Comparison of ENCODE assay signal across 1 cellular context in the genomic region with DNA sequence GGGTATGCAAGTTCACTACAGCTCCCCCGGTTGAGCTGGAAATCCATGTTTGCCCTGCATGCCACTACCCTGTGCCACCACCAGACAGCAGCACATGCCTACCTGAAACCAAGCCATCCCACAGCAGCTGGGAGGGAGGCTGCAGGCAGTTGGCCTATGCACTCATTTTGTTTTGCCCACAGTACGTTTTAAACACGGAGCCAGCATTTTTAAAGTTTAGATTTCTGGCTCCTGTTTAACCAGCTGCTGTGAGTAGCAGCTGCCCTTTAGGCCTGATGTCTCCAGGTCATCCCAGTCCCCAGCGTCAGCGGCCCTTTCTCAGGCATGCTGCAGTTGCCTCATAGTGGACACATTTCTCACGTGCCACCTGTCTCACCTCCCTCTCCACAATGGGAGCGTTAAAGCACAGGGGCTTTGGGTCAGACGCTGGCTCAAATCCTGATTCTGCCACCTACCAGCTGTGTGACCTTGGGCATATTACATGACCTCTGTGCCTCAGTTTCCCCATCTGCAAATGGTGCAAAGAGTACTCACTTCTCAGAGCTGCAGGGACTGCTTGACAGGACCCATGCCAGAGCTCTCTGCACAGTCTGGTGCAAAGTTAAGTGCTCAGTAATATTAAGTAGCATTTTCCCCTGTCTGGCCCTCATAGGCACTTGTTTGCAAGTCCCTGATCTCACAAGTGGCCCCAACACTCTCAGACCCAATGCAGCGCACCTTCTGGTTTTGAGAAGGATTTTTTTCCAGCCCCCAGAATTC.
TF ChIP-seq lines count a peak whose summit lies in the region.

No MANE protein-coding gene starts in this region.

TF ChIP-seq in HepG2, 621 proteins besides CTCF, POLR2A, EP300 and RAD21 (continued from another document and continues in another):
- TF ChIP-seq, protein P1, sequence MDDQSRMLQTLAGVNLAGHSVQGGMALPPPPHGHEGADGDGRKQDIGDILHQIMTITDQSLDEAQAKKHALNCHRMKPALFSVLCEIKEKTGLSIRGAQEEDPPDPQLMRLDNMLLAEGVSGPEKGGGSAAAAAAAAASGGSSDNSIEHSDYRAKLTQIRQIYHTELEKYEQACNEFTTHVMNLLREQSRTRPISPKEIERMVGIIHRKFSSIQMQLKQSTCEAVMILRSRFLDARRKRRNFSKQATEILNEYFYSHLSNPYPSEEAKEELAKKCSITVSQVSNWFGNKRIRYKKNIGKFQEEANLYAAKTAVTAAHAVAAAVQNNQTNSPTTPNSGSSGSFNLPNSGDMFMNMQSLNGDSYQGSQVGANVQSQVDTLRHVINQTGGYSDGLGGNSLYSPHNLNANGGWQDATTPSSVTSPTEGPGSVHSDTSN (CRISPR knock-in tag; IDR thresholded peaks at IDR 0.05; ENCODE audit: borderline replicate concordance) = no peak
- TF ChIP-seq, protein P2, sequence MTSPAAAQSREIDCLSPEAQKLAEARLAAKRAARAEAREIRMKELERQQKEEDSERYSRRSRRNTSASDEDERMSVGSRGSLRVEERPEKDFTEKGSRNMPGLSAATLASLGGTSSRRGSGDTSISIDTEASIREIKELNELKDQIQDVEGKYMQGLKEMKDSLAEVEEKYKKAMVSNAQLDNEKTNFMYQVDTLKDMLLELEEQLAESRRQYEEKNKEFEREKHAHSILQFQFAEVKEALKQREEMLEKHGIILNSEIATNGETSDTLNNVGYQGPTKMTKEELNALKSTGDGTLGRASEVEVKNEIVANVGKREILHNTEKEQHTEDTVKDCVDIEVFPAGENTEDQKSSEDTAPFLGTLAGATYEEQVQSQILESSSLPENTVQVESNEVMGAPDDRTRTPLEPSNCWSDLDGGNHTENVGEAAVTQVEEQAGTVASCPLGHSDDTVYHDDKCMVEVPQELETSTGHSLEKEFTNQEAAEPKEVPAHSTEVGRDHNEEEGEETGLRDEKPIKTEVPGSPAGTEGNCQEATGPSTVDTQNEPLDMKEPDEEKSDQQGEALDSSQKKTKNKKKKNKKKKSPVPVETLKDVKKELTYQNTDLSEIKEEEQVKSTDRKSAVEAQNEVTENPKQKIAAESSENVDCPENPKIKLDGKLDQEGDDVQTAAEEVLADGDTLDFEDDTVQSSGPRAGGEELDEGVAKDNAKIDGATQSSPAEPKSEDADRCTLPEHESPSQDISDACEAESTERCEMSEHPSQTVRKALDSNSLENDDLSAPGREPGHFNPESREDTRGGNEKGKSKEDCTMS (CRISPR knock-in tag; conservative IDR thresholded peaks at IDR 0.05) = peak; percentile 23; the same call in 1 of the 2 replicates
- TF ChIP-seq, protein P3, sequence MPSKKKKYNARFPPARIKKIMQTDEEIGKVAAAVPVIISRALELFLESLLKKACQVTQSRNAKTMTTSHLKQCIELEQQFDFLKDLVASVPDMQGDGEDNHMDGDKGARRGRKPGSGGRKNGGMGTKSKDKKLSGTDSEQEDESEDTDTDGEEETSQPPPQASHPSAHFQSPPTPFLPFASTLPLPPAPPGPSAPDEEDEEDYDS (CRISPR knock-in tag; IDR thresholded peaks at IDR 0.05) = peak; percentile 47; the same call in 1 of the 2 replicates
- TF ChIP-seq SATB2 (CRISPR knock-in tag; IDR thresholded peaks at IDR 0.05) (no peak), ZNF616 (CRISPR knock-in tag; IDR thresholded peaks at IDR 0.05; ENCODE audit: low read depth) (no peak), TRIM24 (CRISPR knock-in tag; IDR thresholded peaks at IDR 0.05) (no peak), SOX5 (CRISPR knock-in tag; IDR thresholded peaks at IDR 0.05; ENCODE audit: borderline replicate concordance) (0 out of 2 replicates have a peak, but pooled peaks have one; percentile 28), ARID2 (CRISPR knock-in tag; IDR thresholded peaks at IDR 0.05; ENCODE audit: borderline replicate concordance) (no peak; the same call in 1 of the 2 replicates), KLF15 (CRISPR knock-in tag; IDR thresholded peaks at IDR 0.05; ENCODE audit: borderline replicate concordance) (no peak), SCMH1 (CRISPR knock-in tag; IDR thresholded peaks at IDR 0.05; ENCODE audit: borderline replicate concordance) (no peak), ZBTB42 (CRISPR knock-in tag; IDR thresholded peaks at IDR 0.05) (no peak), ZBTB20 (CRISPR knock-in tag; IDR thresholded peaks at IDR 0.05; ENCODE audit: borderline replicate concordance, low read depth) (peak; percentile 38; the same call in 1 of the 2 replicates), ZNF737 (CRISPR knock-in tag; IDR thresholded peaks at IDR 0.05; ENCODE audit: borderline replicate concordance) (no peak), NFIC (IDR thresholded peaks at IDR 0.05; ENCODE audit: low read length) (no peak), ZNF878 (CRISPR knock-in tag; IDR thresholded peaks at IDR 0.05) (no peak), ZNF160 (CRISPR knock-in tag; IDR thresholded peaks at IDR 0.05) (no peak), ZFP41 (CRISPR knock-in tag; IDR thresholded peaks at IDR 0.05; ENCODE audit: borderline replicate concordance) (no peak), ZNF510 (CRISPR knock-in tag; IDR thresholded peaks at IDR 0.05; ENCODE audit: low read depth) (no peak), ZFP62 (CRISPR knock-in tag; IDR thresholded peaks at IDR 0.05) (no peak), MXI1 (IDR thresholded peaks at IDR 0.05; ENCODE audit: borderline replicate concordance, low read depth, low read length) (peak; percentile 50; the same call in 1 of the 3 replicates), ZNF724P (CRISPR knock-in tag; IDR thresholded peaks at IDR 0.05; ENCODE audit: borderline replicate concordance) (no peak; the same call in 1 of the 2 replicates), ZNF10 (CRISPR knock-in tag; IDR thresholded peaks at IDR 0.05; ENCODE audit: borderline replicate concordance, low read depth) (no peak), ZNF816 (CRISPR knock-in tag; IDR thresholded peaks at IDR 0.05; ENCODE audit: borderline replicate concordance) (no peak; the same call in 1 of the 2 replicates), SP1 (IDR thresholded peaks at IDR 0.05) (no peak), SP1 (CRISPR knock-in tag; IDR thresholded peaks at IDR 0.05) (peak; percentile 50), AHR (CRISPR knock-in tag; IDR thresholded peaks at IDR 0.05) (0 out of 2 replicates have a peak, but pooled peaks have one; percentile 56), GTF2F1 (IDR thresholded peaks at IDR 0.05; ENCODE audit: low read length) (0 out of 2 replicates have a peak, but pooled peaks have one; percentile 50), ZNF75D (CRISPR knock-in tag; IDR thresholded peaks at IDR 0.05; ENCODE audit: borderline replicate concordance) (no peak), HOXA5 (CRISPR knock-in tag; IDR thresholded peaks at IDR 0.05) (no peak), YY1 (IDR thresholded peaks at IDR 0.05; ENCODE audit: insufficient read depth, insufficient replicate concordance, low read depth, low read length) (no peak), ZNF543 (CRISPR knock-in tag; IDR thresholded peaks at IDR 0.05) (no peak), TEAD3 (CRISPR knock-in tag; optimal IDR thresholded peaks at IDR 0.05; ENCODE audit: borderline replicate concordance) (peak; percentile 88), SSRP1 (CRISPR knock-in tag; IDR thresholded peaks at IDR 0.05) (peak; percentile 84; the same call in 1 of the 2 replicates), ZNF672 (CRISPR knock-in tag; IDR thresholded peaks at IDR 0.05) (no peak)
- TF ChIP-seq, protein P4, sequence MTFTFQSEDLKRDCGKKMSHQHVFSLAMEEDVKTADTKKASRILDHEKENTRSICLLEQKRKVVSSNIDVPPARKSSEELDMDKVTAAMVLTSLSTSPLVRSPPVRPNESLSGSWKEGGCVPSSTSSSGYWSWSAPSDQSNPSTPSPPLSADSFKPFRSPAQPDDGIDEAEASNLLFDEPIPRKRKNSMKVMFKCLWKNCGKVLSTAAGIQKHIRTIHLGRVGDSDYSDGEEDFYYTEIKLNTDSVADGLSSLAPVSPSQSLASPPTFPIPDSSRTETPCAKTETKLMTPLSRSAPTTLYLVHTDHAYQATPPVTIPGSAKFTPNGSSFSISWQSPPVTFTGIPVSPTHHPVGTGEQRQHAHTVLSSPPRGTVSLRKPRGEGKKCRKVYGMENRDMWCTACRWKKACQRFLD (CRISPR knock-in tag; IDR thresholded peaks at IDR 0.05; ENCODE audit: borderline replicate concordance) = 0 out of 2 replicates have a peak, but pooled peaks have one; percentile 19
- TF ChIP-seq, protein P5, sequence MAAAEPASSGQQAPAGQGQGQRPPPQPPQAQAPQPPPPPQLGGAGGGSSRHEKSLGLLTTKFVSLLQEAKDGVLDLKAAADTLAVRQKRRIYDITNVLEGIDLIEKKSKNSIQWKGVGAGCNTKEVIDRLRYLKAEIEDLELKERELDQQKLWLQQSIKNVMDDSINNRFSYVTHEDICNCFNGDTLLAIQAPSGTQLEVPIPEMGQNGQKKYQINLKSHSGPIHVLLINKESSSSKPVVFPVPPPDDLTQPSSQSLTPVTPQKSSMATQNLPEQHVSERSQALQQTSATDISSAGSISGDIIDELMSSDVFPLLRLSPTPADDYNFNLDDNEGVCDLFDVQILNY (CRISPR knock-in tag; conservative IDR thresholded peaks at IDR 0.05) = no peak
- TF ChIP-seq, protein P6, sequence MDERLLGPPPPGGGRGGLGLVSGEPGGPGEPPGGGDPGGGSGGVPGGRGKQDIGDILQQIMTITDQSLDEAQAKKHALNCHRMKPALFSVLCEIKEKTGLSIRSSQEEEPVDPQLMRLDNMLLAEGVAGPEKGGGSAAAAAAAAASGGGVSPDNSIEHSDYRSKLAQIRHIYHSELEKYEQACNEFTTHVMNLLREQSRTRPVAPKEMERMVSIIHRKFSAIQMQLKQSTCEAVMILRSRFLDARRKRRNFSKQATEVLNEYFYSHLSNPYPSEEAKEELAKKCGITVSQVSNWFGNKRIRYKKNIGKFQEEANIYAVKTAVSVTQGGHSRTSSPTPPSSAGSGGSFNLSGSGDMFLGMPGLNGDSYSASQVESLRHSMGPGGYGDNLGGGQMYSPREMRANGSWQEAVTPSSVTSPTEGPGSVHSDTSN (CRISPR knock-in tag; IDR thresholded peaks at IDR 0.05) = 0 out of 2 replicates have a peak, but pooled peaks have one; percentile 18
- TF ChIP-seq, protein P7, sequence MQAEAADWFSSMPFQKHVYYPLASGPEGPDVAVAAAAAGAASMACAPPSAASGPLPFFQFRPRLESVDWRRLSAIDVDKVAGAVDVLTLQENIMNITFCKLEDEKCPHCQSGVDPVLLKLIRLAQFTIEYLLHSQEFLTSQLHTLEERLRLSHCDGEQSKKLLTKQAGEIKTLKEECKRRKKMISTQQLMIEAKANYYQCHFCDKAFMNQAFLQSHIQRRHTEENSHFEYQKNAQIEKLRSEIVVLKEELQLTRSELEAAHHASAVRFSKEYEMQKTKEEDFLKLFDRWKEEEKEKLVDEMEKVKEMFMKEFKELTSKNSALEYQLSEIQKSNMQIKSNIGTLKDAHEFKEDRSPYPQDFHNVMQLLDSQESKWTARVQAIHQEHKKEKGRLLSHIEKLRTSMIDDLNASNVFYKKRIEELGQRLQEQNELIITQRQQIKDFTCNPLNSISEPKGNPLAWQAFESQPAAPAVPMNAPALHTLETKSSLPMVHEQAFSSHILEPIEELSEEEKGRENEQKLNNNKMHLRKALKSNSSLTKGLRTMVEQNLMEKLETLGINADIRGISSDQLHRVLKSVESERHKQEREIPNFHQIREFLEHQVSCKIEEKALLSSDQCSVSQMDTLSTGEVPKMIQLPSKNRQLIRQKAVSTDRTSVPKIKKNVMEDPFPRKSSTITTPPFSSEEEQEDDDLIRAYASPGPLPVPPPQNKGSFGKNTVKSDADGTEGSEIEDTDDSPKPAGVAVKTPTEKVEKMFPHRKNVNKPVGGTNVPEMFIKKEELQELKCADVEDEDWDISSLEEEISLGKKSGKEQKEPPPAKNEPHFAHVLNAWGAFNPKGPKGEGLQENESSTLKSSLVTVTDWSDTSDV (CRISPR knock-in tag; IDR thresholded peaks at IDR 0.05) = no peak
- TF ChIP-seq, protein P8, sequence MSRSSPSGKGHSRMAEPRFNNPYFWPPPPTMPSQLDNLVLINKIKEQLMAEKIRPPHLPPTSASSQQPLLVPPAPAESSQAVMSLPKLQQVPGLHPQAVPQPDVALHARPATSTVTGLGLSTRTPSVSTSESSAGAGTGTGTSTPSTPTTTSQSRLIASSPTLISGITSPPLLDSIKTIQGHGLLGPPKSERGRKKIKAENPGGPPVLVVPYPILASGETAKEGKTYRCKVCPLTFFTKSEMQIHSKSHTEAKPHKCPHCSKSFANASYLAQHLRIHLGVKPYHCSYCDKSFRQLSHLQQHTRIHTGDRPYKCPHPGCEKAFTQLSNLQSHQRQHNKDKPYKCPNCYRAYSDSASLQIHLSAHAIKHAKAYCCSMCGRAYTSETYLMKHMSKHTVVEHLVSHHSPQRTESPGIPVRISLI (CRISPR knock-in tag; IDR thresholded peaks at IDR 0.05; ENCODE audit: borderline replicate concordance) = peak; percentile 46; the same call in 1 of the 2 replicates
- TF ChIP-seq, protein P9, sequence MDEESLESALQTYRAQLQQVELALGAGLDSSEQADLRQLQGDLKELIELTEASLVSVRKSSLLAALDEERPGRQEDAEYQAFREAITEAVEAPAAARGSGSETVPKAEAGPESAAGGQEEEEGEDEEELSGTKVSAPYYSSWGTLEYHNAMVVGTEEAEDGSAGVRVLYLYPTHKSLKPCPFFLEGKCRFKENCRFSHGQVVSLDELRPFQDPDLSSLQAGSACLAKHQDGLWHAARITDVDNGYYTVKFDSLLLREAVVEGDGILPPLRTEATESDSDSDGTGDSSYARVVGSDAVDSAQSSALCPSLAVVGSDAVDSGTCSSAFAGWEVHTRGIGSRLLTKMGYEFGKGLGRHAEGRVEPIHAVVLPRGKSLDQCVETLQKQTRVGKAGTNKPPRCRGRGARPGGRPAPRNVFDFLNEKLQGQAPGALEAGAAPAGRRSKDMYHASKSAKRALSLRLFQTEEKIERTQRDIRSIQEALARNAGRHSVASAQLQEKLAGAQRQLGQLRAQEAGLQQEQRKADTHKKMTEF (CRISPR knock-in tag; IDR thresholded peaks at IDR 0.05) = peak; percentile 78
- TF ChIP-seq, protein P10, sequence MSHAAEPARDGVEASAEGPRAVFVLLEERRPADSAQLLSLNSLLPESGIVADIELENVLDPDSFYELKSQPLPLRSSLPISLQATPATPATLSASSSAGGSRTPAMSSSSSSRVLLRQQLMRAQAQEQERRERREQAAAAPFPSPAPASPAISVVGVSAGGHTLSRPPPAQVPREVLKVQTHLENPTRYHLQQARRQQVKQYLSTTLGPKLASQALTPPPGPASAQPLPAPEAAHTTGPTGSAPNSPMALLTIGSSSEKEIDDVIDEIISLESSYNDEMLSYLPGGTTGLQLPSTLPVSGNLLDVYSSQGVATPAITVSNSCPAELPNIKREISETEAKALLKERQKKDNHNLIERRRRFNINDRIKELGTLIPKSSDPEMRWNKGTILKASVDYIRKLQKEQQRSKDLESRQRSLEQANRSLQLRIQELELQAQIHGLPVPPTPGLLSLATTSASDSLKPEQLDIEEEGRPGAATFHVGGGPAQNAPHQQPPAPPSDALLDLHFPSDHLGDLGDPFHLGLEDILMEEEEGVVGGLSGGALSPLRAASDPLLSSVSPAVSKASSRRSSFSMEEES (CRISPR knock-in tag; IDR thresholded peaks at IDR 0.05) = no peak; the same call in 1 of the 2 replicates
